Comparison of ENCODE assay signal across 14 cellular contexts in genomic region chr14:85909581-85909980, GRCh38.
"Had no signal": no experiment of that assay in that cellular context is flagged by ENCODE, and none has a peak within 500 bp of the region (broad histone marks: within the 10 kb centered on the region; RNA-seq: fewer than 3 reads in every experiment).

No MANE protein-coding gene starts in this region.

- H3K4me3 ChIP-seq: cardiac muscle cell, colonic mucosa, left lung, thoracic aorta had no signal

- H3K27ac ChIP-seq: cardiac muscle cell, colonic mucosa, left lung, thoracic aorta had no signal

- DNase-seq: activated CD4-positive, alpha-beta memory T cell treated with anti-CD3 and anti-CD28 coated beads, Interleukin-2, amount 10 ng/mL, durations not matched to agents 7 days and 5 days; activated gamma-delta T cell treated with Interleukin-2 at 50 U/mL for 16 hours; activated naive CD8-positive, alpha-beta T cell treated with anti-CD3 and anti-CD28 coated beads for 36 hours; activated T-cell treated with anti-CD3 and anti-CD28 coated beads, Interleukin-2, amount 50 U/mL, for 48 hours; colonic mucosa; effector CD4-positive, alpha-beta T cell; head of caudate nucleus; left lung; stimulated activated CD4-positive, alpha-beta T cell treated with anti-CD3 and anti-CD28 coated beads, Interleukin-15, amount 100 ng/mL, for 24 hours; stimulated activated CD4-positive, alpha-beta T cell treated with anti-CD3 and anti-CD28 coated beads, Interleukin-4, amount 100 ng/mL, for 24 hours; T-helper 9 cell had no signal

- ATAC-seq: left lung; natural killer cell treated with Interleukin-12 subunit alpha and Interleukin-12 subunit beta and Interleukin-15 and Interleukin-18, amount 100 ng/mL, for 72 hours had no signal
